ENCODE assay signal across 12 cellular contexts in the genomic region with DNA sequence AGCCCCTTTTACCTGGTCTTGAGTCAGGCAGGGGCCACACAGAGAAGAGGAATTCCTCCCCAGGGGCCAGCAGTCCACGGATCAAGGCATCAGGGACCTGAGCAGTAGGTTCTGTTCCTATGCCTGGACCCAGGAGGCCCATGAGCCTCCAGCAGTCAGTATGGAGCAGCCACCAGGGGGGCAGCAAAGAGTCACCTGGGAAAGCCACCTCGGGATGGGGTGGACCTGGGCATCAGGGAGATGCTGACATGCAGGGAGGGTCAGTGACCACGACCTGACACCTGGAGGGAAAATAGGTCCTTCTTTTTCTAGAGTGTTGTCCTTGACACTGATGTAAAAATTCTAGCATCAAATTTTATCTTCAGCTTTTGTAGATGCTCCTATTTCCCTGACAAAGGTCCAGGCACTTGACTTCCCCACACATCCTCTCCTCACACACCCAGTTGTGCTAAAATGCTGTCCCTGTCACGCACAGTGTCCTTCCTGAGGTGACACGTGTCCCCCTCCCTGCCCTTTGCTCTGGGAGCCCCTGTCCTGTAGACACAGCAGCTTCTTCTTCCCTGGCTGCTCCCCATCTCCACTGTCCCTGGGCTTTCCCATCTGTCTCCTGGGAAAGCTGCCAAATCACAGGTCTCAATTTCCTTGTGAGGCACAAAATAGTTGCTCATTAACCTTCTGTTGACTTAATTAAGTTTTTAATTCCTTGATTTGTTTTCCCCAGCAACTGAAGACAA.
DNase-seq lines count a peak whose midpoint lies in the region; ATAC-seq and TF ChIP-seq lines count a peak whose summit lies in the region.
"Had no signal": no experiment of that assay in that cellular context is flagged by ENCODE, and none has a peak within 500 bp of the region (broad histone marks: within the 10 kb centered on the region; RNA-seq: fewer than 3 reads in every experiment).

No MANE protein-coding gene starts in this region.

- no peak for ATAC-seq in HG02981 (IDR thresholded peaks at IDR 0.05; ENCODE audit: unreplicated experiment)
- ATAC-seq: Panc1 had no signal

- H3K27me3 Mint-ChIP-seq in CD14-positive monocyte (ENCODE audit: low read depth in 3 of 3) (peaks cover 0 to 4% (median 2%) of the 10 kb centered on the region in 3 donors), Calu3 (ENCODE audit: unreplicated experiment) (peaks cover 100% of the 10 kb centered on the region)

- intact Hi-C loops in CD14-positive monocyte (cut with micrococcal nuclease) = no loop called here
- intact Hi-C loops in Calu3 (cut with micrococcal nuclease; ENCODE audit: unreplicated experiment) = no loop called here

- H3K36me3 Mint-ChIP-seq in CD14-positive monocyte = no peaks in the 10 kb centered on the region
- no peaks in the 10 kb centered on the region for H3K36me3 Mint-ChIP-seq in Calu3 (ENCODE audit: insufficient read depth, unreplicated experiment)

- H3K4me3 Mint-ChIP-seq in CD14-positive monocyte (no peak overlapping the region), Calu3 (ENCODE audit: low read depth, unreplicated experiment) (no peak overlapping the region)

- TF ChIP-seq CTCF in CD14-positive monocyte (IDR thresholded peaks at IDR 0.05) (peak; percentile 5), Calu3 (IDR thresholded peaks at IDR 0.05; ENCODE audit: unreplicated experiment) (no peak)

- H3K4me1 Mint-ChIP-seq in CD14-positive monocyte = peaks cover 83% of the 10 kb centered on the region
- peaks cover 11% of the 10 kb centered on the region for H3K4me1 Mint-ChIP-seq in Calu3 (ENCODE audit: low read depth, unreplicated experiment)

- no peaks in the 10 kb centered on the region for H3K9me3 Mint-ChIP-seq in CD14-positive monocyte
- no peaks in the 10 kb centered on the region for H3K9me3 Mint-ChIP-seq in Calu3 (ENCODE audit: low read depth, unreplicated experiment)

- no peak for DNase-seq in CD14-positive monocyte (ENCODE audit: low spot score)
- peak; percentile 31 for DNase-seq in Calu3
- DNase-seq in NCI-H69 (lab: John Stamatoyannopoulos, UW) = peak; percentile 25
- peak; percentile 26 for DNase-seq in kidney tubule cell (ENCODE audit: low spot score)
- no peak for DNase-seq in germinal center (ENCODE audit: low spot score)
- no peak for DNase-seq in hepatic stellate cell (ENCODE audit: low spot score)
- DNase-seq in 8988T = no peak
- DNase-seq: activated CD4-positive, alpha-beta T cell treated with anti-CD3 and anti-CD28 coated beads, Interleukin-2, amount 50 U/mL, for 48 hours; central memory CD4-positive, alpha-beta T cell; NCI-H345 had no signal

- H3K27ac Mint-ChIP-seq in CD14-positive monocyte (peak overlapping the region in 4 of 7 donors; percentile 9 to 35 (median 26)), Calu3 (ENCODE audit: unreplicated experiment) (no peak overlapping the region)

- BruUV-seq in Calu3 (replicated peaks; lab: Mats Ljungman, UMichigan) = no TSS peak

- CTCF ChIA-PET in Calu3 (lab: Charles Lee) = interaction anchor here (1.1 to 1.3 kb wide), 2 partner anchors 19 to 64 kb away, joined by 3 to 4 read pairs; no protein-coding TSS in a partner anchor

Comparison
In these comparisons a context has a peak if more than half of its experiments do, and no peak if none do; other contexts are left out.
1. DNase-seq: peak in Calu3 (single experiment), NCI-H69 (single experiment) and kidney tubule cell (single experiment); none in CD14-positive monocyte (single experiment), germinal center (single experiment), hepatic stellate cell (single experiment) and 8988T (single experiment).